9 cellular contexts compared by ENCODE assay signal in the genomic region with DNA sequence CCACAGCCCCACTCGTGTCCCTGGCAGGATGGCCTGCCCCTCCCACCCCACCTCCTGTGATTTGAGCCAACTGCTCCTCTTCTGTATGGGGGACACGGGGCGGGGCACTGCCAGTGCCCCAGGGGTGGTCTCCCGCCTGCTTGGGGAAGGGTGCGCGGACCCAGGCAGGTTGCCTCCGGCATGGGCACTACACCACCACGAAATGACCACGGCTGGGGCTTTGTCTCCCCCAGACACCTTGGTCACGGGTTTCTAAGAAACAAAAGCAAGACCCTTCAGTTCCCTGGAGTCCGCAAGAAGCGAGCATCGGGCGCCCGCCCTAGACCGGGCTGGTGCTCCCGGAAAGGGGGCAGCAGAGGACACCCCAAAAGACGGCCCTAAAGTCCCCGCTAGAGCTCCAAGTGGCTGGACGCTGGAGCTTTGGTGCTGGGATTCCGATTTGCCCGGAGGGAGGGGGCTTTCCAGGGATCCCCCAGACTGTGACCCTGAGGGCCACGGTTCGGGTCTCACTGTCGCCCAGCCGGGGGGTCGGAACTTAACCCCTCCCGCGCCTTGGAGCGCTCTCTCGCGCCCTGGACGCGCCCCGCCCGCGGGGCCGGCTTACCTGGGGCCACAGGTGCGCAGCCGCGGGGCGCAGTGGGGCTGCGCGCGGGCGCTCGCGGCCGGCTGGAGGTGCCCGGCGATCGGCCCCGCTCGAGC.
DNase-seq lines count a peak whose midpoint lies in the region; ATAC-seq and TF ChIP-seq lines count a peak whose summit lies in the region.
"Had no signal": no experiment of that assay in that cellular context is flagged by ENCODE, and none has a peak within 500 bp of the region (broad histone marks: within the 10 kb centered on the region; RNA-seq: fewer than 3 reads in every experiment).

No MANE protein-coding gene starts in this region.

- H3K4me1 ChIP-seq in SJSA1 (replicated peaks) (peaks cover 33% of the 10 kb centered on the region), heart right ventricle (peaks cover 4 to 28% (median 12%) of the 10 kb centered on the region in 9 donors), trophoblast cell (ENCODE audit: control insufficient read depth in 1 of 2, insufficient read depth in 2 of 2, low read length in 2 of 2) (peaks cover 0 to 3% of the 10 kb centered on the region in 2 experiments), HAP-1 (0 out of 2 replicates have a peak, but pooled peaks cover 3% of the 10 kb centered on the region)

- peak; percentile 11 for DNase-seq in AG20443 (ENCODE audit: low spot score)
- no peak for DNase-seq in SJSA1 (ENCODE audit: low read depth in 1 of 2, low spot score in 2 of 2)
- DNase-seq in heart right ventricle = no peak
- no peak for DNase-seq in trophoblast cell
- DNase-seq in HAP-1 (ENCODE audit: low spot score in 2 of 2) = no peak
- no peak for DNase-seq in stimulated activated CD4-positive, alpha-beta T cell treated with anti-CD3 and anti-CD28 coated beads, Interleukin-2, amount 100 ng/mL, for 24 hours
- no peak for DNase-seq in posterior vena cava (ENCODE audit: low spot score)
- no peak for DNase-seq in NCI-H1930 (lab: John Stamatoyannopoulos, UW)
- DNase-seq: DMS153 had no signal

- H3K79me1 ChIP-seq in trophoblast cell (ENCODE audit: low read length) = peaks cover 4% of the 10 kb centered on the region

- H3K79me2 ChIP-seq in trophoblast cell (ENCODE audit: control insufficient read depth, insufficient read depth, low read length, poor library complexity) = peaks cover 2% of the 10 kb centered on the region

- intact Hi-C loops in heart right ventricle (cut with DNase I) = no loop called here
- intact Hi-C loops in posterior vena cava (cut with DNase I) = no loop called here

- H3K4ac ChIP-seq in trophoblast cell (ENCODE audit: low read depth, low read length) = no peak overlapping the region

- H4K12ac ChIP-seq in trophoblast cell (ENCODE audit: low read depth, low read length) = no peak overlapping the region

- no peak overlapping the region for H2BK5ac ChIP-seq in trophoblast cell (ENCODE audit: low read depth, low read length, poor library complexity)

- H2BK12ac ChIP-seq in trophoblast cell (ENCODE audit: low read length) = peak overlapping the region; percentile 14

- TF ChIP-seq CTCF in heart right ventricle (IDR thresholded peaks at IDR 0.05) = no peak

- H3K27ac ChIP-seq in SJSA1 (no peak overlapping the region), heart right ventricle (no peak overlapping the region), trophoblast cell (ENCODE audit: low read depth, low read length) (no peak overlapping the region)

- H3K9me3 ChIP-seq in SJSA1 (replicated peaks) = no peaks in the 10 kb centered on the region
- H3K9me3 ChIP-seq in heart right ventricle = no peaks in the 10 kb centered on the region
- H3K9me3 ChIP-seq in trophoblast cell (ENCODE audit: insufficient read depth, low read depth, low read length) = peaks cover 3% of the 10 kb centered on the region
- H3K9me3 ChIP-seq in HAP-1 = no peaks in the 10 kb centered on the region

- peak overlapping the region; percentile 20 for H3K18ac ChIP-seq in trophoblast cell (ENCODE audit: low read length)

- peak overlapping the region; percentile 76 for H3K9ac ChIP-seq in trophoblast cell (ENCODE audit: low read length)

- peak in 3 of 8 donors; percentile 17 to 57 (median 23) for ATAC-seq in heart right ventricle

- H3K36me3 ChIP-seq in SJSA1 (no peaks in the 10 kb centered on the region), heart right ventricle (no peaks in the 10 kb centered on the region), trophoblast cell (ENCODE audit: control insufficient read depth in 1 of 2, insufficient read depth in 2 of 2, low read length in 2 of 2) (no peaks in the 10 kb centered on the region), HAP-1 (replicated peaks) (no peaks in the 10 kb centered on the region)

- no peak overlapping the region for H3K23ac ChIP-seq in trophoblast cell (ENCODE audit: low read length)

- peak overlapping the region; percentile 66 for H4K8ac ChIP-seq in trophoblast cell (ENCODE audit: low read depth, low read length)

- peak overlapping the region; percentile 29 for H4K91ac ChIP-seq in trophoblast cell (ENCODE audit: low read depth, low read length)

- peak overlapping the region; percentile 14 for H2BK120ac ChIP-seq in trophoblast cell (ENCODE audit: insufficient read depth, low read length, poor library complexity)

- in situ Hi-C loops in HAP-1 (cut with MboI; ENCODE audit: low sequenced_read_pairs) = no loop called here

- H3K14ac ChIP-seq in trophoblast cell (ENCODE audit: low read length) = peak overlapping the region; percentile 36

- H2AFZ ChIP-seq in trophoblast cell (ENCODE audit: insufficient read depth, low read length, poor library complexity) = peak overlapping the region; percentile 69

- H3K27me3 ChIP-seq in SJSA1 (replicated peaks) (no peaks in the 10 kb centered on the region), heart right ventricle (peaks cover 10 to 66% (median 57%) of the 10 kb centered on the region in 7 donors), trophoblast cell (ENCODE audit: insufficient read depth, low read length) (peaks cover 2% of the 10 kb centered on the region), HAP-1 (ENCODE audit: low read depth) (peaks cover 2% of the 10 kb centered on the region; the same call in 1 of the 2 replicates)

- peak overlapping the region; percentile 98 for H3K4me2 ChIP-seq in trophoblast cell (ENCODE audit: low read length)

- H2AK5ac ChIP-seq in trophoblast cell (ENCODE audit: low read length) = no peak overlapping the region

- peak overlapping the region; percentile 58 for H3K4me3 ChIP-seq in SJSA1
- peak overlapping the region in 9 of 10 donors; percentile 37 to 52 (median 46) for H3K4me3 ChIP-seq in heart right ventricle
- H3K4me3 ChIP-seq in trophoblast cell (ENCODE audit: low read depth, low read length) = peak overlapping the region; percentile 83
- no peak overlapping the region for H3K4me3 ChIP-seq in HAP-1

- WGBS in heart right ventricle, 2 donors = 1 to 2% methylated on average over 54 of the region's 54 CpGs
- no CpG with 5 or more reads among the region's 54 CpGs for WGBS in trophoblast cell (ENCODE audit: extremely low coverage, insufficient coverage, insufficient read length)
